2 cellular contexts compared by ENCODE assay signal in the genomic region with DNA sequence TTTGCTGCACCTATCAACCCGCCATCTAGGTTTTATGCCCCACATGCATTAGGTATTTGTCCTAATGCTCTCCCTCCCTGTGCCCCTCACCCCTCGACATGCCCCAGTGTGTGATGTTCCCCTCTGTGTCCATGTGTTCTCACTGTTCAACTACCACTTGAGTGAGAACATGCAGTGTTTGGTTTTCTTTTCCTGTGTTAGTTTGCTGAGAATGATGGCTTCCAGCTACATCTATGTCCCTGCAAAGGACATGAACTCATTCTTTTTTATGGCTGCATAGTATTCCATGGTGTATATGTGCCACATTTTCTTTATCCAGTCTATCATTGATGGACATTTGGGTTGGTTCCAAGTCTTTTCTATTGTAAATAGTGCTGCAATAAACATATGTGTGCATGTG. TPM values are rescaled to one million over a fixed set of nuclear protein-coding genes. Genes with fewer than 3 reads are reported as not detected.
"Had no signal": no experiment of that assay in that cellular context is flagged by ENCODE, and none has a peak within 500 bp of the region (broad histone marks: within the 10 kb centered on the region; RNA-seq: fewer than 3 reads in every experiment).

No MANE protein-coding gene starts in this region.

RNA-seq across cellular contexts. Expression of a gene that starts 12.5 kb away (rescaled TPM):
- total RNA-seq: colonic mucosa had no signal
- polyA plus RNA-seq: aorta had no signal
